Comparison of ENCODE assay signal across 1 cellular context in genomic region chr14:24368562-24369252, GRCh38.
TF ChIP-seq lines count a peak whose summit lies in the region.

No MANE protein-coding gene starts in this region.

TF ChIP-seq in SK-N-SH treated with all-trans-retinoic acid at 6 μM for 48 hours, 23 proteins besides CTCF, POLR2A, EP300 and RAD21 (continued from another document):
- TF ChIP-seq TSHZ2 (CRISPR knock-in tag; IDR thresholded peaks at IDR 0.05): no peak
- no peak for TF ChIP-seq ZNF70 (CRISPR knock-in tag; IDR thresholded peaks at IDR 0.05)
- no peak for TF ChIP-seq ZFP30 (CRISPR knock-in tag; IDR thresholded peaks at IDR 0.05)
- TF ChIP-seq TCF4 (CRISPR knock-in tag; IDR thresholded peaks at IDR 0.05; ENCODE audit: borderline replicate concordance): no peak
- TF ChIP-seq ESRRG (CRISPR knock-in tag; IDR thresholded peaks at IDR 0.05): no peak
- no peak for TF ChIP-seq ZNF565 (CRISPR knock-in tag; conservative IDR thresholded peaks at IDR 0.05; ENCODE audit: low read depth)
- TF ChIP-seq CREB5 (CRISPR knock-in tag; IDR thresholded peaks at IDR 0.05; ENCODE audit: low read depth): no peak
- TF ChIP-seq ARNTL (CRISPR knock-in tag; IDR thresholded peaks at IDR 0.05; ENCODE audit: borderline replicate concordance, low read depth): no peak
- no peak for TF ChIP-seq GLIS3 (CRISPR knock-in tag; IDR thresholded peaks at IDR 0.05)
- no peak for TF ChIP-seq ZNF8 (CRISPR knock-in tag; IDR thresholded peaks at IDR 0.05)
- no peak for TF ChIP-seq POU6F1 (CRISPR knock-in tag; IDR thresholded peaks at IDR 0.05; ENCODE audit: borderline replicate concordance, low read depth)
- TF ChIP-seq TOX (CRISPR knock-in tag; IDR thresholded peaks at IDR 0.05; ENCODE audit: borderline replicate concordance): no peak
- no peak for TF ChIP-seq CSDC2 (CRISPR knock-in tag; IDR thresholded peaks at IDR 0.05)
- TF ChIP-seq ZFP3 (CRISPR knock-in tag; IDR thresholded peaks at IDR 0.05): no peak
- TF ChIP-seq BACH2 (CRISPR knock-in tag; IDR thresholded peaks at IDR 0.05; ENCODE audit: borderline replicate concordance): no peak
- no peak for TF ChIP-seq RARB (CRISPR knock-in tag; IDR thresholded peaks at IDR 0.05)
